Comparison of ENCODE assay signal across 1 cellular context in genomic region chr7:149195180-149196150, GRCh38.
TF ChIP-seq lines count a peak whose summit lies in the region.

TSS of gene ZNF282 (plus strand) at chr7:149195546. CDS start at chr7:149195590, 44 bp downstream.

TF ChIP-seq in HepG2, 621 proteins besides CTCF, POLR2A, EP300 and RAD21 (continued from another document and continues in another):
- 0 out of 2 replicates have a peak, but pooled peaks have one; percentile 70 for TF ChIP-seq RELA (CRISPR knock-in tag; IDR thresholded peaks at IDR 0.05)
- TF ChIP-seq, protein P1, sequence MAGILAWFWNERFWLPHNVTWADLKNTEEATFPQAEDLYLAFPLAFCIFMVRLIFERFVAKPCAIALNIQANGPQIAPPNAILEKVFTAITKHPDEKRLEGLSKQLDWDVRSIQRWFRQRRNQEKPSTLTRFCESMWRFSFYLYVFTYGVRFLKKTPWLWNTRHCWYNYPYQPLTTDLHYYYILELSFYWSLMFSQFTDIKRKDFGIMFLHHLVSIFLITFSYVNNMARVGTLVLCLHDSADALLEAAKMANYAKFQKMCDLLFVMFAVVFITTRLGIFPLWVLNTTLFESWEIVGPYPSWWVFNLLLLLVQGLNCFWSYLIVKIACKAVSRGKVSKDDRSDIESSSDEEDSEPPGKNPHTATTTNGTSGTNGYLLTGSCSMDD (CRISPR knock-in tag; IDR thresholded peaks at IDR 0.05): no peak
- TF ChIP-seq ZFP1 (CRISPR knock-in tag; IDR thresholded peaks at IDR 0.05): no peak
- TF ChIP-seq, protein P2, sequence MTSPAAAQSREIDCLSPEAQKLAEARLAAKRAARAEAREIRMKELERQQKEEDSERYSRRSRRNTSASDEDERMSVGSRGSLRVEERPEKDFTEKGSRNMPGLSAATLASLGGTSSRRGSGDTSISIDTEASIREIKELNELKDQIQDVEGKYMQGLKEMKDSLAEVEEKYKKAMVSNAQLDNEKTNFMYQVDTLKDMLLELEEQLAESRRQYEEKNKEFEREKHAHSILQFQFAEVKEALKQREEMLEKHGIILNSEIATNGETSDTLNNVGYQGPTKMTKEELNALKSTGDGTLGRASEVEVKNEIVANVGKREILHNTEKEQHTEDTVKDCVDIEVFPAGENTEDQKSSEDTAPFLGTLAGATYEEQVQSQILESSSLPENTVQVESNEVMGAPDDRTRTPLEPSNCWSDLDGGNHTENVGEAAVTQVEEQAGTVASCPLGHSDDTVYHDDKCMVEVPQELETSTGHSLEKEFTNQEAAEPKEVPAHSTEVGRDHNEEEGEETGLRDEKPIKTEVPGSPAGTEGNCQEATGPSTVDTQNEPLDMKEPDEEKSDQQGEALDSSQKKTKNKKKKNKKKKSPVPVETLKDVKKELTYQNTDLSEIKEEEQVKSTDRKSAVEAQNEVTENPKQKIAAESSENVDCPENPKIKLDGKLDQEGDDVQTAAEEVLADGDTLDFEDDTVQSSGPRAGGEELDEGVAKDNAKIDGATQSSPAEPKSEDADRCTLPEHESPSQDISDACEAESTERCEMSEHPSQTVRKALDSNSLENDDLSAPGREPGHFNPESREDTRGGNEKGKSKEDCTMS (CRISPR knock-in tag; conservative IDR thresholded peaks at IDR 0.05): 0 out of 2 replicates have a peak, but pooled peaks have one; percentile 39
- TF ChIP-seq ZNF607 (CRISPR knock-in tag; IDR thresholded peaks at IDR 0.05; ENCODE audit: borderline replicate concordance): peak; percentile 35; the same call in 1 of the 2 replicates
- peak; percentile 74 for TF ChIP-seq ZNF414 (CRISPR knock-in tag; IDR thresholded peaks at IDR 0.05)
- TF ChIP-seq ZNF605 (CRISPR knock-in tag; IDR thresholded peaks at IDR 0.05): peak; percentile 31; the same call in 1 of the 2 replicates
- peak; percentile 99 for TF ChIP-seq ZNF574 (CRISPR knock-in tag; IDR thresholded peaks at IDR 0.05)
- TF ChIP-seq PBX3 (CRISPR knock-in tag; IDR thresholded peaks at IDR 0.05; ENCODE audit: borderline replicate concordance): peak; percentile 72; the same call in 1 of the 2 replicates
- TF ChIP-seq CCDC6 (CRISPR knock-in tag; IDR thresholded peaks at IDR 0.05): peak; percentile 63; the same call in 1 of the 2 replicates
- peak; percentile 57; the same call in 1 of the 2 replicates for TF ChIP-seq ZNF564 (CRISPR knock-in tag; IDR thresholded peaks at IDR 0.05)
- 0 out of 2 replicates have a peak, but pooled peaks have one; percentile 65 for TF ChIP-seq GFI1 (CRISPR knock-in tag; IDR thresholded peaks at IDR 0.05; ENCODE audit: borderline replicate concordance)
- peak; percentile 92 for TF ChIP-seq SPEN (CRISPR knock-in tag; IDR thresholded peaks at IDR 0.05; ENCODE audit: low read depth)
- no peak for TF ChIP-seq ZNF691 (CRISPR knock-in tag; IDR thresholded peaks at IDR 0.05; ENCODE audit: borderline replicate concordance, low read depth)
- TF ChIP-seq ZNF746 (CRISPR knock-in tag; IDR thresholded peaks at IDR 0.05): no peak
- TF ChIP-seq HES4 (CRISPR knock-in tag; IDR thresholded peaks at IDR 0.05; ENCODE audit: borderline replicate concordance): peak; percentile 82; the same call in 1 of the 2 replicates
- peak; percentile 33; the same call in 1 of the 2 replicates for TF ChIP-seq ZHX2 (IDR thresholded peaks at IDR 0.05; ENCODE audit: low read depth)
- TF ChIP-seq ZHX2 (CRISPR knock-in tag; IDR thresholded peaks at IDR 0.05; ENCODE audit: borderline replicate concordance): peak; percentile 85
- 0 out of 2 replicates have a peak, but pooled peaks have one; percentile 48 for TF ChIP-seq ZNF12 (CRISPR knock-in tag; IDR thresholded peaks at IDR 0.05)
- TF ChIP-seq ZMAT3 (CRISPR knock-in tag; conservative IDR thresholded peaks at IDR 0.05): 0 out of 2 replicates have a peak, but pooled peaks have one; percentile 61
- TF ChIP-seq MEIS1 (CRISPR knock-in tag; IDR thresholded peaks at IDR 0.05; ENCODE audit: borderline replicate concordance): peak; percentile 41; the same call in 1 of the 2 replicates
- peak; percentile 83 for TF ChIP-seq BRD4 (CRISPR knock-in tag; IDR thresholded peaks at IDR 0.05)
- TF ChIP-seq, protein P3, sequence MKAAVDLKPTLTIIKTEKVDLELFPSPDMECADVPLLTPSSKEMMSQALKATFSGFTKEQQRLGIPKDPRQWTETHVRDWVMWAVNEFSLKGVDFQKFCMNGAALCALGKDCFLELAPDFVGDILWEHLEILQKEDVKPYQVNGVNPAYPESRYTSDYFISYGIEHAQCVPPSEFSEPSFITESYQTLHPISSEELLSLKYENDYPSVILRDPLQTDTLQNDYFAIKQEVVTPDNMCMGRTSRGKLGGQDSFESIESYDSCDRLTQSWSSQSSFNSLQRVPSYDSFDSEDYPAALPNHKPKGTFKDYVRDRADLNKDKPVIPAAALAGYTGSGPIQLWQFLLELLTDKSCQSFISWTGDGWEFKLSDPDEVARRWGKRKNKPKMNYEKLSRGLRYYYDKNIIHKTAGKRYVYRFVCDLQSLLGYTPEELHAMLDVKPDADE (CRISPR knock-in tag; IDR thresholded peaks at IDR 0.05): 0 out of 2 replicates have a peak, but pooled peaks have one; percentile 33
- TF ChIP-seq SMAD9 (CRISPR knock-in tag; IDR thresholded peaks at IDR 0.05): no peak
- peak; percentile 51; the same call in 1 of the 2 replicates for TF ChIP-seq NFKB2 (CRISPR knock-in tag; IDR thresholded peaks at IDR 0.05; ENCODE audit: borderline replicate concordance)
- peak; percentile 33; the same call in 1 of the 2 replicates for TF ChIP-seq HNF4A (CRISPR knock-in tag; IDR thresholded peaks at IDR 0.05)
- peak; percentile 75 for TF ChIP-seq SALL1 (CRISPR knock-in tag; IDR thresholded peaks at IDR 0.05)
- TF ChIP-seq SMAD3 (CRISPR knock-in tag; IDR thresholded peaks at IDR 0.05): peak; percentile 80
- TF ChIP-seq TSC22D2 (CRISPR knock-in tag; IDR thresholded peaks at IDR 0.05; ENCODE audit: borderline replicate concordance): 0 out of 2 replicates have a peak, but pooled peaks have one; percentile 76
- TF ChIP-seq ZNF367 (CRISPR knock-in tag; IDR thresholded peaks at IDR 0.05; ENCODE audit: borderline replicate concordance): peak; percentile 60; the same call in 1 of the 2 replicates
- TF ChIP-seq ZNF772 (CRISPR knock-in tag; IDR thresholded peaks at IDR 0.05): peak; percentile 73; the same call in 1 of the 2 replicates
- TF ChIP-seq FOXM1 (CRISPR knock-in tag; IDR thresholded peaks at IDR 0.05): no peak
- peak; percentile 18 for TF ChIP-seq CBX1 (IDR thresholded peaks at IDR 0.05; ENCODE audit: low read depth)
- TF ChIP-seq NFYC (CRISPR knock-in tag; IDR thresholded peaks at IDR 0.05): peak; percentile 64
- no peak for TF ChIP-seq SOX6 (IDR thresholded peaks at IDR 0.05)
- peak; percentile 62 for TF ChIP-seq SOX6 (CRISPR knock-in tag; IDR thresholded peaks at IDR 0.05)
- TF ChIP-seq SNAPC2 (CRISPR knock-in tag; IDR thresholded peaks at IDR 0.05): no peak
- no peak for TF ChIP-seq ZNF644 (CRISPR knock-in tag; IDR thresholded peaks at IDR 0.05; ENCODE audit: low read depth)
- peak; percentile 38 for TF ChIP-seq SKI (IDR thresholded peaks at IDR 0.05; ENCODE audit: partially characterized antibody)
- peak; percentile 56; the same call in 1 of the 2 replicates for TF ChIP-seq GZF1 (CRISPR knock-in tag; IDR thresholded peaks at IDR 0.05)
- peak; percentile 93 for TF ChIP-seq POLR2G (IDR thresholded peaks at IDR 0.05; ENCODE audit: low read depth, low read length)
- peak; percentile 80; the same call in 1 of the 2 replicates for TF ChIP-seq ZNF138 (CRISPR knock-in tag; IDR thresholded peaks at IDR 0.05; ENCODE audit: low read depth)
- TF ChIP-seq ISL2 (CRISPR knock-in tag; IDR thresholded peaks at IDR 0.05): peak; percentile 75
- TF ChIP-seq THAP8 (CRISPR knock-in tag; IDR thresholded peaks at IDR 0.05; ENCODE audit: borderline replicate concordance): no peak
- TF ChIP-seq ATF7-NPFF (CRISPR knock-in tag; IDR thresholded peaks at IDR 0.05; ENCODE audit: low read depth): peak; percentile 86
- TF ChIP-seq ZNF224 (CRISPR knock-in tag; IDR thresholded peaks at IDR 0.05): peak; percentile 89
- peak; percentile 74; the same call in 1 of the 2 replicates for TF ChIP-seq ZNF547 (CRISPR knock-in tag; IDR thresholded peaks at IDR 0.05)
